1 cellular context compared by ENCODE assay signal in the genomic region with DNA sequence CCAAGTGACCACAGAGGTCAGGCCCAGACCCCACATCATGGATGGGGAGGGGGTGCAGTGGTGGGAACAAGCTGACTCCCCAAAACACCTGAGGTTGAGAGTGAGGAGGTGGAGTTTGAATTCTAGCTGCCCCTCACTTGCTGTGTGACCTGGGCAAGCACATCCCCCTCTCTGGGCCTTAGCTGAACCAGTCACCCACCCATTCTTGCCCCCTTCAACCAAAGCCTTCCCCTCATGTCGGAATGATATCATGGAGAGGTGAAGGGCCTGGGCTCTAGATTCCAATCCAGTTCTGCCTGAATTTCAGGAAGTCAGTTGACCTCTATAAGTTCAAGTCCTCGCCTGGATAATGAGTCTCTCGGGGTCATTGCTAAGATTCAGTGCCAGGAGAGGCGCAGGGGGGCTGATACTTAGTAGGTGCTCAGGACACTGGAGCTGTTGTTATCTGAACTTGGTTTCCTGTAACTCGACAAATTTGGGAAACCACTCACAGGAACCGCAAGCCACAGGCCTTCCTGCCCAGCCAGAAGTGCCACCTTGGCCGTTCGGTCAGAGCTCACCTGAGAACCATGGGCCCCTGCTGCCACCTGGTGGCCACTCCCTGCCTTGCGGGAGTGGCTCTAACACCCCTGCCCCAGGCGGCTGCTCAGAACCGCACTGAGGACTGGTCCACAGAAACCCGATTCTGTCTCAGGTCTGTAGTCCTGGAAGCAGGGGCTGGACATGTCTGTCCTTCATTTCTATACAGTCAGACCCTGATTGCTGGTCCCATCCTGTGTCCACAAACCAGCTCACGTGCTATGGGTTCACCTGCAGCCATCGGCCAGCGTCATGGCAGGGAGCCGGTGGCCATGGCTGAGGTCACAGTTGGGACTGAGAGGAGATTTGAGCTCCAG.
TF ChIP-seq lines count a peak whose summit lies in the region.

No MANE protein-coding gene starts in this region.

TF ChIP-seq in HepG2, 621 proteins besides CTCF, POLR2A, EP300 and RAD21 (continued from another document and continues in another):
- TF ChIP-seq, protein P1, sequence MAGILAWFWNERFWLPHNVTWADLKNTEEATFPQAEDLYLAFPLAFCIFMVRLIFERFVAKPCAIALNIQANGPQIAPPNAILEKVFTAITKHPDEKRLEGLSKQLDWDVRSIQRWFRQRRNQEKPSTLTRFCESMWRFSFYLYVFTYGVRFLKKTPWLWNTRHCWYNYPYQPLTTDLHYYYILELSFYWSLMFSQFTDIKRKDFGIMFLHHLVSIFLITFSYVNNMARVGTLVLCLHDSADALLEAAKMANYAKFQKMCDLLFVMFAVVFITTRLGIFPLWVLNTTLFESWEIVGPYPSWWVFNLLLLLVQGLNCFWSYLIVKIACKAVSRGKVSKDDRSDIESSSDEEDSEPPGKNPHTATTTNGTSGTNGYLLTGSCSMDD (CRISPR knock-in tag; IDR thresholded peaks at IDR 0.05) = no peak
- TF ChIP-seq ZNF75D (CRISPR knock-in tag; IDR thresholded peaks at IDR 0.05; ENCODE audit: borderline replicate concordance) (no peak), THAP11 (CRISPR knock-in tag; IDR thresholded peaks at IDR 0.05) (0 out of 2 replicates have a peak, but pooled peaks have one; percentile 18), RFX5 (IDR thresholded peaks at IDR 0.05; ENCODE audit: low read depth, low read length) (no peak), KMT2A (CRISPR knock-in tag; IDR thresholded peaks at IDR 0.05) (no peak; the same call in 1 of the 2 replicates), SRSF4 (IDR thresholded peaks at IDR 0.05; ENCODE audit: low read depth, low read length, poor library complexity, severe bottlenecking) (no peak), BHLHE40 (IDR thresholded peaks at IDR 0.05; ENCODE audit: low read length) (no peak), NFIB (CRISPR knock-in tag; IDR thresholded peaks at IDR 0.05; ENCODE audit: borderline replicate concordance) (no peak), THYN1 (CRISPR knock-in tag; IDR thresholded peaks at IDR 0.05; ENCODE audit: borderline replicate concordance, low read depth) (no peak), ZNF12 (CRISPR knock-in tag; IDR thresholded peaks at IDR 0.05) (no peak), ZNF10 (CRISPR knock-in tag; IDR thresholded peaks at IDR 0.05; ENCODE audit: borderline replicate concordance, low read depth) (no peak), SAFB2 (CRISPR knock-in tag; IDR thresholded peaks at IDR 0.05; ENCODE audit: borderline replicate concordance, low read depth) (no peak), NBN (conservative IDR thresholded peaks at IDR 0.05) (no peak), ZC3H4 (CRISPR knock-in tag; IDR thresholded peaks at IDR 0.05; ENCODE audit: borderline replicate concordance) (no peak), SOX13 (IDR thresholded peaks at IDR 0.05) (no peak), SOX13 (CRISPR knock-in tag; conservative IDR thresholded peaks at IDR 0.05 in 1 of 2, IDR thresholded peaks at IDR 0.05 in 1 of 2) (0 out of 4 replicates have a peak, but pooled peaks of 1 of the 2 experiments have one; percentile 7), MEIS2 (CRISPR knock-in tag; IDR thresholded peaks at IDR 0.05) (0 out of 2 replicates have a peak, but pooled peaks have one; percentile 26), BORCS8-MEF2B (CRISPR knock-in tag; IDR thresholded peaks at IDR 0.05) (peak; percentile 78), ZNF747 (CRISPR knock-in tag; IDR thresholded peaks at IDR 0.05; ENCODE audit: borderline replicate concordance) (0 out of 2 replicates have a peak, but pooled peaks have one; percentile 46), PHF8 (CRISPR knock-in tag; IDR thresholded peaks at IDR 0.05) (peak; percentile 22; the same call in 1 of the 2 replicates), ZNF205 (CRISPR knock-in tag; IDR thresholded peaks at IDR 0.05) (no peak), RXRA (CRISPR knock-in tag; IDR thresholded peaks at IDR 0.05) (0 out of 2 replicates have a peak, but pooled peaks have one; percentile 60), ZNF891 (CRISPR knock-in tag; IDR thresholded peaks at IDR 0.05) (peak; percentile 46; the same call in 1 of the 2 replicates), ZNF724P (CRISPR knock-in tag; IDR thresholded peaks at IDR 0.05; ENCODE audit: borderline replicate concordance) (no peak), TAF1 (CRISPR knock-in tag; IDR thresholded peaks at IDR 0.05) (peak; percentile 23; the same call in 1 of the 2 replicates), ZNF678 (CRISPR knock-in tag; IDR thresholded peaks at IDR 0.05) (no peak), ZNF850 (CRISPR knock-in tag; conservative IDR thresholded peaks at IDR 0.05) (no peak), ZNF780A (CRISPR knock-in tag; IDR thresholded peaks at IDR 0.05) (no peak), ELF3 (CRISPR knock-in tag; IDR thresholded peaks at IDR 0.05) (peak; percentile 18; the same call in 1 of the 2 replicates), MED1 (CRISPR knock-in tag; IDR thresholded peaks at IDR 0.05) (peak; percentile 68; the same call in 1 of the 2 replicates), YEATS2 (CRISPR knock-in tag; IDR thresholded peaks at IDR 0.05; ENCODE audit: borderline replicate concordance) (peak; percentile 59; the same call in 1 of the 2 replicates), ZNF883 (CRISPR knock-in tag; IDR thresholded peaks at IDR 0.05; ENCODE audit: not compliant biosample characterization) (no peak), ZNF382 (CRISPR knock-in tag; IDR thresholded peaks at IDR 0.05; ENCODE audit: borderline replicate concordance) (no peak), DNMT3B (CRISPR knock-in tag; conservative IDR thresholded peaks at IDR 0.05) (no peak), ZNF367 (CRISPR knock-in tag; IDR thresholded peaks at IDR 0.05; ENCODE audit: borderline replicate concordance) (no peak)
- TF ChIP-seq, protein P2, sequence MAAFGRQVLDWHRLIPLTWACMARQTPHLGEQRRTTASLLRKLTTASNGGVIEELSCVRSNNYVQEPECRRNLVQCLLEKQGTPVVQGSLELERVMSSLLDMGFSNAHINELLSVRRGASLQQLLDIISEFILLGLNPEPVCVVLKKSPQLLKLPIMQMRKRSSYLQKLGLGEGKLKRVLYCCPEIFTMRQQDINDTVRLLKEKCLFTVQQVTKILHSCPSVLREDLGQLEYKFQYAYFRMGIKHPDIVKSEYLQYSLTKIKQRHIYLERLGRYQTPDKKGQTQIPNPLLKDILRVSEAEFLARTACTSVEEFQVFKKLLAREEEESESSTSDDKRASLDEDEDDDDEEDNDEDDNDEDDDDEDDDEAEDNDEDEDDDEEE (CRISPR knock-in tag; IDR thresholded peaks at IDR 0.05) = 0 out of 2 replicates have a peak, but pooled peaks have one; percentile 47
- TF ChIP-seq, protein P3, sequence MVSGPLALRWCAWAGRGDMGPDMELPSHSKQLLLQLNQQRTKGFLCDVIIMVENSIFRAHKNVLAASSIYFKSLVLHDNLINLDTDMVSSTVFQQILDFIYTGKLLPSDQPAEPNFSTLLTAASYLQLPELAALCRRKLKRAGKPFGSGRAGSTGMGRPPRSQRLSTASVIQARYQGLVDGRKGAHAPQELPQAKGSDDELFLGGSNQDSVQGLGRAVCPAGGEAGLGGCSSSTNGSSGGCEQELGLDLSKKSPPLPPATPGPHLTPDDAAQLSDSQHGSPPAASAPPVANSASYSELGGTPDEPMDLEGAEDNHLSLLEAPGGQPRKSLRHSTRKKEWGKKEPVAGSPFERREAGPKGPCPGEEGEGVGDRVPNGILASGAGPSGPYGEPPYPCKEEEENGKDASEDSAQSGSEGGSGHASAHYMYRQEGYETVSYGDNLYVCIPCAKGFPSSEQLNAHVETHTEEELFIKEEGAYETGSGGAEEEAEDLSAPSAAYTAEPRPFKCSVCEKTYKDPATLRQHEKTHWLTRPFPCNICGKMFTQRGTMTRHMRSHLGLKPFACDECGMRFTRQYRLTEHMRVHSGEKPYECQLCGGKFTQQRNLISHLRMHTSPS (CRISPR knock-in tag; IDR thresholded peaks at IDR 0.05; ENCODE audit: low read depth) = no peak
- TF ChIP-seq, protein P4, sequence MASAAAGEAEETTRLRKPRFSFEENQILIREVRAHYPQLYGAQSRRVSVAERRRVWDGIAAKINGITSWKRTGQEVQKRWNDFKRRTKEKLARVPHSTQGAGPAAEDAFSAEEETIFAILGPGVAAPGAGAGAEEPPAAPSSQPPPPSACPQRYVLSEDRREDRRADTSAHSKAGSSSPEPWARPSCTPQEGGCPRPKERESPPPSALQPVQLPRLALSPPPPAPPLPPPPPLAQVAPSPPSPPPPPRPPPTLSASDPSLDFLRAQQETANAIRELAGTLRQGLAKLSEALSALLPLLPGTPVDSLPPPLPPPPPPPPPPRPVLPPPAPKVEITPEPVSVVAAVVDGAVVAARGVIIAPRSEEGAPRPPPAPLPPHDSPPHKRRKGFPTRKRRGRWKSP (CRISPR knock-in tag; IDR thresholded peaks at IDR 0.05) = 0 out of 2 replicates have a peak, but pooled peaks have one; percentile 32
- TF ChIP-seq, protein P5, sequence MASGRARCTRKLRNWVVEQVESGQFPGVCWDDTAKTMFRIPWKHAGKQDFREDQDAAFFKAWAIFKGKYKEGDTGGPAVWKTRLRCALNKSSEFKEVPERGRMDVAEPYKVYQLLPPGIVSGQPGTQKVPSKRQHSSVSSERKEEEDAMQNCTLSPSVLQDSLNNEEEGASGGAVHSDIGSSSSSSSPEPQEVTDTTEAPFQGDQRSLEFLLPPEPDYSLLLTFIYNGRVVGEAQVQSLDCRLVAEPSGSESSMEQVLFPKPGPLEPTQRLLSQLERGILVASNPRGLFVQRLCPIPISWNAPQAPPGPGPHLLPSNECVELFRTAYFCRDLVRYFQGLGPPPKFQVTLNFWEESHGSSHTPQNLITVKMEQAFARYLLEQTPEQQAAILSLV (CRISPR knock-in tag; IDR thresholded peaks at IDR 0.05; ENCODE audit: borderline replicate concordance) = no peak
- TF ChIP-seq, protein P6, sequence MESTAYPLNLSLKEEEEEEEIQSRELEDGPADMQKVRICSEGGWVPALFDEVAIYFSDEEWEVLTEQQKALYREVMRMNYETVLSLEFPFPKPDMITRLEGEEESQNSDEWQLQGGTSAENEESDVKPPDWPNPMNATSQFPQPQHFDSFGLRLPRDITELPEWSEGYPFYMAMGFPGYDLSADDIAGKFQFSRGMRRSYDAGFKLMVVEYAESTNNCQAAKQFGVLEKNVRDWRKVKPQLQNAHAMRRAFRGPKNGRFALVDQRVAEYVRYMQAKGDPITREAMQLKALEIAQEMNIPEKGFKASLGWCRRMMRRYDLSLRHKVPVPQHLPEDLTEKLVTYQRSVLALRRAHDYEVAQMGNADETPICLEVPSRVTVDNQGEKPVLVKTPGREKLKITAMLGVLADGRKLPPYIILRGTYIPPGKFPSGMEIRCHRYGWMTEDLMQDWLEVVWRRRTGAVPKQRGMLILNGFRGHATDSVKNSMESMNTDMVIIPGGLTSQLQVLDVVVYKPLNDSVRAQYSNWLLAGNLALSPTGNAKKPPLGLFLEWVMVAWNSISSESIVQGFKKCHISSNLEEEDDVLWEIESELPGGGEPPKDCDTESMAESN (CRISPR knock-in tag; conservative IDR thresholded peaks at IDR 0.05) = 0 out of 2 replicates have a peak, but pooled peaks have one; percentile 13
- TF ChIP-seq, protein P7, sequence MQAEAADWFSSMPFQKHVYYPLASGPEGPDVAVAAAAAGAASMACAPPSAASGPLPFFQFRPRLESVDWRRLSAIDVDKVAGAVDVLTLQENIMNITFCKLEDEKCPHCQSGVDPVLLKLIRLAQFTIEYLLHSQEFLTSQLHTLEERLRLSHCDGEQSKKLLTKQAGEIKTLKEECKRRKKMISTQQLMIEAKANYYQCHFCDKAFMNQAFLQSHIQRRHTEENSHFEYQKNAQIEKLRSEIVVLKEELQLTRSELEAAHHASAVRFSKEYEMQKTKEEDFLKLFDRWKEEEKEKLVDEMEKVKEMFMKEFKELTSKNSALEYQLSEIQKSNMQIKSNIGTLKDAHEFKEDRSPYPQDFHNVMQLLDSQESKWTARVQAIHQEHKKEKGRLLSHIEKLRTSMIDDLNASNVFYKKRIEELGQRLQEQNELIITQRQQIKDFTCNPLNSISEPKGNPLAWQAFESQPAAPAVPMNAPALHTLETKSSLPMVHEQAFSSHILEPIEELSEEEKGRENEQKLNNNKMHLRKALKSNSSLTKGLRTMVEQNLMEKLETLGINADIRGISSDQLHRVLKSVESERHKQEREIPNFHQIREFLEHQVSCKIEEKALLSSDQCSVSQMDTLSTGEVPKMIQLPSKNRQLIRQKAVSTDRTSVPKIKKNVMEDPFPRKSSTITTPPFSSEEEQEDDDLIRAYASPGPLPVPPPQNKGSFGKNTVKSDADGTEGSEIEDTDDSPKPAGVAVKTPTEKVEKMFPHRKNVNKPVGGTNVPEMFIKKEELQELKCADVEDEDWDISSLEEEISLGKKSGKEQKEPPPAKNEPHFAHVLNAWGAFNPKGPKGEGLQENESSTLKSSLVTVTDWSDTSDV (CRISPR knock-in tag; IDR thresholded peaks at IDR 0.05) = no peak
- TF ChIP-seq, protein P8, sequence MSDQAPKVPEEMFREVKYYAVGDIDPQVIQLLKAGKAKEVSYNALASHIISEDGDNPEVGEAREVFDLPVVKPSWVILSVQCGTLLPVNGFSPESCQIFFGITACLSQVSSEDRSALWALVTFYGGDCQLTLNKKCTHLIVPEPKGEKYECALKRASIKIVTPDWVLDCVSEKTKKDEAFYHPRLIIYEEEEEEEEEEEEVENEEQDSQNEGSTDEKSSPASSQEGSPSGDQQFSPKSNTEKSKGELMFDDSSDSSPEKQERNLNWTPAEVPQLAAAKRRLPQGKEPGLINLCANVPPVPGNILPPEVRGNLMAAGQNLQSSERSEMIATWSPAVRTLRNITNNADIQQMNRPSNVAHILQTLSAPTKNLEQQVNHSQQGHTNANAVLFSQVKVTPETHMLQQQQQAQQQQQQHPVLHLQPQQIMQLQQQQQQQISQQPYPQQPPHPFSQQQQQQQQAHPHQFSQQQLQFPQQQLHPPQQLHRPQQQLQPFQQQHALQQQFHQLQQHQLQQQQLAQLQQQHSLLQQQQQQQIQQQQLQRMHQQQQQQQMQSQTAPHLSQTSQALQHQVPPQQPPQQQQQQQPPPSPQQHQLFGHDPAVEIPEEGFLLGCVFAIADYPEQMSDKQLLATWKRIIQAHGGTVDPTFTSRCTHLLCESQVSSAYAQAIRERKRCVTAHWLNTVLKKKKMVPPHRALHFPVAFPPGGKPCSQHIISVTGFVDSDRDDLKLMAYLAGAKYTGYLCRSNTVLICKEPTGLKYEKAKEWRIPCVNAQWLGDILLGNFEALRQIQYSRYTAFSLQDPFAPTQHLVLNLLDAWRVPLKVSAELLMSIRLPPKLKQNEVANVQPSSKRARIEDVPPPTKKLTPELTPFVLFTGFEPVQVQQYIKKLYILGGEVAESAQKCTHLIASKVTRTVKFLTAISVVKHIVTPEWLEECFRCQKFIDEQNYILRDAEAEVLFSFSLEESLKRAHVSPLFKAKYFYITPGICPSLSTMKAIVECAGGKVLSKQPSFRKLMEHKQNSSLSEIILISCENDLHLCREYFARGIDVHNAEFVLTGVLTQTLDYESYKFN (CRISPR knock-in tag; conservative IDR thresholded peaks at IDR 0.05) = peak; percentile 33
- TF ChIP-seq, protein P9, sequence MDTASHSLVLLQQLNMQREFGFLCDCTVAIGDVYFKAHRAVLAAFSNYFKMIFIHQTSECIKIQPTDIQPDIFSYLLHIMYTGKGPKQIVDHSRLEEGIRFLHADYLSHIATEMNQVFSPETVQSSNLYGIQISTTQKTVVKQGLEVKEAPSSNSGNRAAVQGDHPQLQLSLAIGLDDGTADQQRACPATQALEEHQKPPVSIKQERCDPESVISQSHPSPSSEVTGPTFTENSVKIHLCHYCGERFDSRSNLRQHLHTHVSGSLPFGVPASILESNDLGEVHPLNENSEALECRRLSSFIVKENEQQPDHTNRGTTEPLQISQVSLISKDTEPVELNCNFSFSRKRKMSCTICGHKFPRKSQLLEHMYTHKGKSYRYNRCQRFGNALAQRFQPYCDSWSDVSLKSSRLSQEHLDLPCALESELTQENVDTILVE (CRISPR knock-in tag; IDR thresholded peaks at IDR 0.05) = 0 out of 2 replicates have a peak, but pooled peaks have one; percentile 44
